23 cellular contexts compared by ENCODE assay signal in genomic region chr7:49397750-49398149, GRCh38.
DNase-seq lines count a peak whose midpoint lies in the region; ATAC-seq and TF ChIP-seq lines count a peak whose summit lies in the region.
"Had no signal": no experiment of that assay in that cellular context is flagged by ENCODE, and none has a peak within 500 bp of the region (broad histone marks: within the 10 kb centered on the region; RNA-seq: fewer than 3 reads in every experiment).

No MANE protein-coding gene starts in this region.

- no peaks in the 10 kb centered on the region for H3K36me3 Mint-ChIP-seq in neural progenitor cell
- H3K36me3 Mint-ChIP-seq: CD4-positive, alpha-beta memory T cell had no signal

- H3K9me3 ChIP-seq in OCI-LY7 (ENCODE audit: low read length): no peaks in the 10 kb centered on the region
- no peaks in the 10 kb centered on the region for H3K9me3 ChIP-seq in adipocyte (ENCODE audit: control insufficient read depth, low read length)
- no peaks in the 10 kb centered on the region for H3K9me3 ChIP-seq in neural progenitor cell (ENCODE audit: low read depth)
- H3K9me3 ChIP-seq: BLaER1 treated with 17β-estradiol and CSF1 and Interleukin-3, amounts not matched to agents 10 nM and 100 nM; MG63 had no signal

- no peak overlapping the region for H3K4me3 Mint-ChIP-seq in neural progenitor cell
- H3K4me3 Mint-ChIP-seq: CD4-positive, alpha-beta memory T cell; H9; HFFc6 had no signal

- H3K9me2 ChIP-seq in OCI-LY7 (ENCODE audit: insufficient read depth, low read length): no peaks in the 10 kb centered on the region

- H3K36me3 ChIP-seq in KMS-11 (ENCODE audit: insufficient read depth) (no peaks in the 10 kb centered on the region), OCI-LY7 (ENCODE audit: insufficient read depth, low read length) (no peaks in the 10 kb centered on the region), adipocyte (ENCODE audit: control insufficient read depth, insufficient read depth, low read length, severe bottlenecking) (no peaks in the 10 kb centered on the region), neural progenitor cell (no peaks in the 10 kb centered on the region)
- H3K36me3 ChIP-seq: BLaER1 treated with 17β-estradiol and CSF1 and Interleukin-3, amounts not matched to agents 10 nM and 100 nM; MG63 had no signal

- H3K4me1 ChIP-seq in KMS-11 (ENCODE audit: low read depth, poor library complexity, severe bottlenecking) (peaks cover 60% of the 10 kb centered on the region), OCI-LY7 (ENCODE audit: insufficient read depth, low read length, poor library complexity, severe bottlenecking) (peaks cover 13% of the 10 kb centered on the region), adipocyte (ENCODE audit: control insufficient read depth, insufficient read depth, low read length) (peaks cover 38% of the 10 kb centered on the region), neural progenitor cell (no peaks in the 10 kb centered on the region)
- H3K4me1 ChIP-seq: Caco-2 had no signal

- H4K20me1 ChIP-seq in KMS-11 (ENCODE audit: insufficient read depth): no peaks in the 10 kb centered on the region
- H4K20me1 ChIP-seq in OCI-LY7 (ENCODE audit: insufficient read depth, low read length): no peaks in the 10 kb centered on the region
- no peaks in the 10 kb centered on the region for H4K20me1 ChIP-seq in neural progenitor cell (ENCODE audit: low read depth)
- H4K20me1 ChIP-seq: BLaER1 treated with 17β-estradiol and CSF1 and Interleukin-3, amounts not matched to agents 10 nM and 100 nM had no signal

- no peaks in the 10 kb centered on the region for H3K9me3 Mint-ChIP-seq in neural progenitor cell
- H3K9me3 Mint-ChIP-seq: H9 had no signal

- H3K4me3 ChIP-seq in KMS-11 (IDR thresholded peaks at IDR 0.05; ENCODE audit: insufficient read depth, low read depth, low read length): no peak overlapping the region
- no peak overlapping the region for H3K4me3 ChIP-seq in OCI-LY7 (ENCODE audit: low read depth, low read length, poor library complexity, severe bottlenecking)
- peak overlapping the region; percentile 60 for H3K4me3 ChIP-seq in adipocyte (ENCODE audit: low read length)
- H3K4me3 ChIP-seq in neural progenitor cell: no peak overlapping the region
- H3K4me3 ChIP-seq: BLaER1 treated with 17β-estradiol and CSF1 and Interleukin-3, amounts not matched to agents 10 nM and 100 nM; GM23248; MG63 had no signal

- peak; percentile 34 to 76 for DNase-seq in NOMO-1 (lab: John Stamatoyannopoulos, UW; ENCODE audit: unreplicated experiment in 2 of 2)
- DNase-seq in OCI-LY7 (ENCODE audit: low spot score): peak; percentile 56
- DNase-seq in adipocyte (ENCODE audit: low read depth): no peak
- DNase-seq in neural progenitor cell (ENCODE audit: low spot score): no peak
- DNase-seq in SHP77 (lab: John Stamatoyannopoulos, UW): no peak
- DNase-seq: 8988T; Caco-2; CD4-positive, alpha-beta memory T cell; DMS 273 treated with DMSO at 0.1 percent for 48 hours; GM23248; H9; HFFc6; MG63; NCI-H1105; NCI-H146; NCI-H2029; NCI-H226; NCI-H510A treated with DMSO at 0.1 percent for 48 hours; NCI-H748 treated with DMSO at 0.1 percent for 48 hours had no signal

- intact Hi-C loops in OCI-LY7 (cut with micrococcal nuclease; ENCODE audit: unreplicated experiment): no loop called here

- H3K27me3 Mint-ChIP-seq in neural progenitor cell (ENCODE audit: insufficient read depth, low read depth): no peaks in the 10 kb centered on the region
- H3K27me3 Mint-ChIP-seq: CD4-positive, alpha-beta memory T cell had no signal

- H3F3A ChIP-seq in neural progenitor cell (ENCODE audit: low read depth): no peaks in the 10 kb centered on the region

- peaks cover 2% of the 10 kb centered on the region for H3K4me1 Mint-ChIP-seq in neural progenitor cell
- H3K4me1 Mint-ChIP-seq: CD4-positive, alpha-beta memory T cell had no signal

- POLR2A ChIA-PET in OCI-LY7 (lab: Charles Lee): interaction anchor here (1.3 kb wide), 1 partner anchor 12 kb away, joined by 3 read pairs; no protein-coding TSS in a partner anchor

- TF ChIP-seq CTCF in KMS-11 (conservative IDR thresholded peaks at IDR 0.05; ENCODE audit: low read depth, low read length) (no peak), OCI-LY7 (conservative IDR thresholded peaks at IDR 0.05; ENCODE audit: low read length) (no peak), neural progenitor cell (IDR thresholded peaks at IDR 0.05) (no peak)

- CTCF ChIA-PET in OCI-LY7 (lab: Charles Lee; ENCODE audit: unreplicated experiment): no interaction called here

- H3K27me3 ChIP-seq in KMS-11 (ENCODE audit: insufficient read depth, low read depth): no peaks in the 10 kb centered on the region
- no peaks in the 10 kb centered on the region for H3K27me3 ChIP-seq in adipocyte (replicated peaks; ENCODE audit: control insufficient read depth, insufficient read depth, low read length)
- H3K27me3 ChIP-seq in neural progenitor cell: no peaks in the 10 kb centered on the region
- H3K27me3 ChIP-seq: BLaER1 treated with 17β-estradiol and CSF1 and Interleukin-3, amounts not matched to agents 10 nM and 100 nM; MG63 had no signal

- ATAC-seq in HG03095 (IDR thresholded peaks at IDR 0.05; ENCODE audit: unreplicated experiment) (no peak), HG03039 (IDR thresholded peaks at IDR 0.05; ENCODE audit: unreplicated experiment) (no peak)

- H3K27ac ChIP-seq in KMS-11 (peak overlapping the region; percentile 86), OCI-LY7 (ENCODE audit: low read depth, low read length, poor library complexity, severe bottlenecking) (no peak overlapping the region), neural progenitor cell (no peak overlapping the region)
- H3K27ac ChIP-seq: GM23248 had no signal

- no peak overlapping the region for H3K27ac Mint-ChIP-seq in neural progenitor cell
- H3K27ac Mint-ChIP-seq: CD4-positive, alpha-beta memory T cell; HFFc6 had no signal

- peak overlapping the region; percentile 56; the same call in 1 of the 2 replicates for H3K9ac ChIP-seq in KMS-11
- H3K9ac ChIP-seq in adipocyte (ENCODE audit: low read length): peak overlapping the region; percentile 70
- no peak overlapping the region for H3K9ac ChIP-seq in neural progenitor cell
- H3K9ac ChIP-seq: BLaER1 treated with 17β-estradiol and CSF1 and Interleukin-3, amounts not matched to agents 10 nM and 100 nM; GM23248 had no signal

- H2AFZ ChIP-seq in KMS-11 (ENCODE audit: low read depth) (peak overlapping the region; percentile 48), OCI-LY7 (ENCODE audit: low read length) (peak overlapping the region; percentile 74), neural progenitor cell (replicated peaks) (no peak overlapping the region)
- H2AFZ ChIP-seq: GM23248 had no signal

- H3K4me2 ChIP-seq in KMS-11: peak overlapping the region; percentile 56
- H3K4me2 ChIP-seq in OCI-LY7 (ENCODE audit: low read length): peak overlapping the region; percentile 16; the same call in 1 of the 2 replicates
- H3K4me2 ChIP-seq in neural progenitor cell: no peak overlapping the region

- H3K79me2 ChIP-seq in KMS-11 (ENCODE audit: insufficient read depth, low read depth) (no peaks in the 10 kb centered on the region), OCI-LY7 (ENCODE audit: insufficient read depth, low read depth, low read length) (no peaks in the 10 kb centered on the region), neural progenitor cell (ENCODE audit: low read depth) (no peaks in the 10 kb centered on the region)

- no TSS peak for BruUV-seq in OCI-LY7 (replicated peaks; lab: Mats Ljungman, UMichigan)

Comparison
In these comparisons a context has a peak if more than half of its experiments do, and no peak if none do; other contexts are left out.
1. DNase-seq: peak in NOMO-1 (2 of 2) and OCI-LY7 (single experiment); none in adipocyte (single experiment), neural progenitor cell (single experiment) and SHP77 (0 of 2).